In the genomic region with DNA sequence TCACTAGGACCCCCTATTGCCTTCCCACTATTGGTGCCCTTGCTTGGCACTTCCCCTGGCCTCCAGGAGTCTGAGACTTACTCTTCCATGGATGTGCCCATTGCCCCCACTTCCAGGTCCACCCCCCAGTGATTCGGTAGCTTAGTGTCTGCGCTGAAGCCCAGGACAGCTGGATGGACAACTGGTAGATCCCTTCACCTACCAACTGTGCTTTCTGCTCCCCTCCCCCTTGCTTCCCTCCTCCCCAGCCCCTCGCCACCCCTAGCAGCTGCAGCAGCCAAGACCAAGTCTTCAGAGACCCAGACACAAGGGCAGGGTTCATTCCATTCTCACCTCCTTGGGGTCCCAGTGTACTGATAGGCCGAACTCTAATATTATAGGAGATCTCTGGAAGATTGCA, we compare ENCODE assay signal across 2 cellular contexts.
TF ChIP-seq lines count a peak whose summit lies in the region.

No MANE protein-coding gene starts in this region.

TF ChIP-seq in SK-N-SH, 30 proteins besides CTCF, POLR2A, EP300 and RAD21 (continued from another document):
- TF ChIP-seq, protein P1, sequence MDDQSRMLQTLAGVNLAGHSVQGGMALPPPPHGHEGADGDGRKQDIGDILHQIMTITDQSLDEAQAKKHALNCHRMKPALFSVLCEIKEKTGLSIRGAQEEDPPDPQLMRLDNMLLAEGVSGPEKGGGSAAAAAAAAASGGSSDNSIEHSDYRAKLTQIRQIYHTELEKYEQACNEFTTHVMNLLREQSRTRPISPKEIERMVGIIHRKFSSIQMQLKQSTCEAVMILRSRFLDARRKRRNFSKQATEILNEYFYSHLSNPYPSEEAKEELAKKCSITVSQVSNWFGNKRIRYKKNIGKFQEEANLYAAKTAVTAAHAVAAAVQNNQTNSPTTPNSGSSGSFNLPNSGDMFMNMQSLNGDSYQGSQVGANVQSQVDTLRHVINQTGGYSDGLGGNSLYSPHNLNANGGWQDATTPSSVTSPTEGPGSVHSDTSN (IDR thresholded peaks at IDR 0.05), result no peak
- no peak for TF ChIP-seq TCF12 (IDR thresholded peaks at IDR 0.05)
- TF ChIP-seq ELF1 (IDR thresholded peaks at IDR 0.05), result no peak
- no peak for TF ChIP-seq EZH2phosphoT487 (IDR thresholded peaks at IDR 0.05; ENCODE audit: borderline replicate concordance, low read depth)
- TF ChIP-seq, protein P2, sequence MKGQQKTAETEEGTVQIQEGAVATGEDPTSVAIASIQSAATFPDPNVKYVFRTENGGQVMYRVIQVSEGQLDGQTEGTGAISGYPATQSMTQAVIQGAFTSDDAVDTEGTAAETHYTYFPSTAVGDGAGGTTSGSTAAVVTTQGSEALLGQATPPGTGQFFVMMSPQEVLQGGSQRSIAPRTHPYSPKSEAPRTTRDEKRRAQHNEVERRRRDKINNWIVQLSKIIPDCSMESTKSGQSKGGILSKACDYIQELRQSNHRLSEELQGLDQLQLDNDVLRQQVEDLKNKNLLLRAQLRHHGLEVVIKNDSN (IDR thresholded peaks at IDR 0.05; ENCODE audit: borderline replicate concordance, low read depth), result no peak
- TF ChIP-seq, protein P3, sequence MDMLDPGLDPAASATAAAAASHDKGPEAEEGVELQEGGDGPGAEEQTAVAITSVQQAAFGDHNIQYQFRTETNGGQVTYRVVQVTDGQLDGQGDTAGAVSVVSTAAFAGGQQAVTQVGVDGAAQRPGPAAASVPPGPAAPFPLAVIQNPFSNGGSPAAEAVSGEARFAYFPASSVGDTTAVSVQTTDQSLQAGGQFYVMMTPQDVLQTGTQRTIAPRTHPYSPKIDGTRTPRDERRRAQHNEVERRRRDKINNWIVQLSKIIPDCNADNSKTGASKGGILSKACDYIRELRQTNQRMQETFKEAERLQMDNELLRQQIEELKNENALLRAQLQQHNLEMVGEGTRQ (IDR thresholded peaks at IDR 0.05; ENCODE audit: borderline replicate concordance, low read depth, low read length), result no peak
- TF ChIP-seq GATA2 (CRISPR knock-in tag; IDR thresholded peaks at IDR 0.05), result no peak
- TF ChIP-seq CHD2 (IDR thresholded peaks at IDR 0.05; ENCODE audit: low read length, partially characterized antibody), result no peak
- no peak for TF ChIP-seq RCOR1 (IDR thresholded peaks at IDR 0.05; ENCODE audit: low read length)
- TF ChIP-seq MXI1 (IDR thresholded peaks at IDR 0.05; ENCODE audit: low read depth, low read length), result no peak

TF ChIP-seq in SK-N-SH treated with all-trans-retinoic acid at 6 μM for 48 hours, 23 proteins besides CTCF, POLR2A, EP300 and RAD21:
- TF ChIP-seq, protein P4, sequence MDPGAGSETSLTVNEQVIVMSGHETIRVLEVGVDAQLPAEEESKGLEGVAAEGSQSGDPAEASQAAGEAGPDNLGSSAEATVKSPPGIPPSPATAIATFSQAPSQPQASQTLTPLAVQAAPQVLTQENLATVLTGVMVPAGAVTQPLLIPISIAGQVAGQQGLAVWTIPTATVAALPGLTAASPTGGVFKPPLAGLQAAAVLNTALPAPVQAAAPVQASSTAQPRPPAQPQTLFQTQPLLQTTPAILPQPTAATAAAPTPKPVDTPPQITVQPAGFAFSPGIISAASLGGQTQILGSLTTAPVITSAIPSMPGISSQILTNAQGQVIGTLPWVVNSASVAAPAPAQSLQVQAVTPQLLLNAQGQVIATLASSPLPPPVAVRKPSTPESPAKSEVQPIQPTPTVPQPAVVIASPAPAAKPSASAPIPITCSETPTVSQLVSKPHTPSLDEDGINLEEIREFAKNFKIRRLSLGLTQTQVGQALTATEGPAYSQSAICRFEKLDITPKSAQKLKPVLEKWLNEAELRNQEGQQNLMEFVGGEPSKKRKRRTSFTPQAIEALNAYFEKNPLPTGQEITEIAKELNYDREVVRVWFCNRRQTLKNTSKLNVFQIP (CRISPR knock-in tag; IDR thresholded peaks at IDR 0.05; ENCODE audit: borderline replicate concordance, low read depth), result no peak
